1 cellular context compared by ENCODE assay signal in genomic region chr1:167781558-167781957, GRCh38.
TF ChIP-seq lines count a peak whose summit lies in the region.

No MANE protein-coding gene starts in this region.

TF ChIP-seq in K562, 482 proteins besides CTCF, POLR2A, EP300 and RAD21 (continued from another document):
- TF ChIP-seq VEZF1 (CRISPR knock-in tag; IDR thresholded peaks at IDR 0.05) (no peak), TOE1 (IDR thresholded peaks at IDR 0.05; ENCODE audit: borderline replicate concordance) (no peak), TOE1 (CRISPR knock-in tag; IDR thresholded peaks at IDR 0.05; ENCODE audit: borderline replicate concordance, low read depth) (no peak), BDP1 (IDR thresholded peaks at IDR 0.05; ENCODE audit: insufficient read depth, insufficient read length) (no peak), LCOR (CRISPR knock-in tag; IDR thresholded peaks at IDR 0.05) (no peak), DPF2 (IDR thresholded peaks at IDR 0.05) (no peak), TBP (optimal IDR thresholded peaks at IDR 0.05; ENCODE audit: low read depth, low read length) (no peak), RBM25 (IDR thresholded peaks at IDR 0.05; ENCODE audit: low read depth, low read length, severe bottlenecking) (peak; percentile 90), ZEB2 (IDR thresholded peaks at IDR 0.05) (no peak), ZNF717 (CRISPR knock-in tag; IDR thresholded peaks at IDR 0.05) (no peak), CBX3 (IDR thresholded peaks at IDR 0.05; ENCODE audit: borderline replicate concordance in 1 of 2, low read length in 2 of 2) (peak in 1 of 2 experiments; percentile 44; a peak in 1 of 3 replicates)
- TF ChIP-seq, protein P1, sequence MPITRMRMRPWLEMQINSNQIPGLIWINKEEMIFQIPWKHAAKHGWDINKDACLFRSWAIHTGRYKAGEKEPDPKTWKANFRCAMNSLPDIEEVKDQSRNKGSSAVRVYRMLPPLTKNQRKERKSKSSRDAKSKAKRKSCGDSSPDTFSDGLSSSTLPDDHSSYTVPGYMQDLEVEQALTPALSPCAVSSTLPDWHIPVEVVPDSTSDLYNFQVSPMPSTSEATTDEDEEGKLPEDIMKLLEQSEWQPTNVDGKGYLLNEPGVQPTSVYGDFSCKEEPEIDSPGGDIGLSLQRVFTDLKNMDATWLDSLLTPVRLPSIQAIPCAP (CRISPR knock-in tag; IDR thresholded peaks at IDR 0.05; ENCODE audit: borderline replicate concordance): no peak
